In the genomic region with DNA sequence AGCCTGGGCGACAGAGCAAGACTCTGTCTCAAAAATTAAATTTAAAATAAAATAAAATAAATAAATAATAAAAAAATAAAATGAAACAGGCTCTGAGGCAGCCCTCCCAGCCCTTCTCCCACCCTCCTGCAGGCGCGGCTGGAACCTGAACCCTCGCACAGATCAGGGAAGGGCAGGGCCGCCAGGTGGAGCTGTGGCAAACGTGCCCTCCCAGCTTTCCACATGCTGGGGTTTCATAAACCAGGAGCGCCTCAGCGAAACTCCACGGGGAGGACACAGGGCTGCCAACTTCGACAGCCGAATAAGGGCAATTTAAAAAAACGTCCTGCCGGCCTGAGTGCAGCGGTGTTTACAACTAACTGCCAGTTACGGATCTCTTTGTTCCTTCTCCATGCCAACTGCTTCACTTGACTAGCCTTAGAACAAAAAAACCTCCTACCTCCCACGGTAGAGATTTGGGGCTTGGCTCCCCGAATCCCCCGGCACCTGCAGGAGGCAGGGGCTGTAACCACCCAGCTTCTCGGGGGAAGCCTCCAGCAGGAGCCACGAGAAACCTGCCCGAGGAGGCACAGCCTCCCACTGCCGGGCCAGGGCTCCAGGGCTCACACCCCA, we compare ENCODE assay signal across 8 cellular contexts. TPM values are rescaled to one million over a fixed set of nuclear protein-coding genes. Genes with fewer than 3 reads are reported as not detected.
DNase-seq lines count a peak whose midpoint lies in the region; ATAC-seq and TF ChIP-seq lines count a peak whose summit lies in the region.

No MANE protein-coding gene starts in this region.

- no peak overlapping the region for H3K9ac ChIP-seq in DND-41 (ENCODE audit: low read depth, low read length)
- peak overlapping the region; percentile 46 for H3K9ac ChIP-seq in mesenchymal stem cell (ENCODE audit: low read length)

- H3K14ac ChIP-seq in mesenchymal stem cell (ENCODE audit: low read length in 2 of 2): no peak overlapping the region

- ATAC-seq in DND-41 (ENCODE audit: insufficient read depth, low read depth): 0 out of 3 replicates have a peak, but pooled peaks have one; percentile 55
- ATAC-seq in GM21360 (IDR thresholded peaks at IDR 0.05; ENCODE audit: unreplicated experiment): no peak
- ATAC-seq in HG02571 (IDR thresholded peaks at IDR 0.05; ENCODE audit: unreplicated experiment): no peak

- no peaks in the 10 kb centered on the region for H3K9me3 Mint-ChIP-seq in endothelial cell (ENCODE audit: unreplicated experiment)

- H3K4me3 ChIP-seq in DND-41 (ENCODE audit: low read depth in 1 of 2, low read length in 2 of 2) (no peak overlapping the region), mesenchymal stem cell (ENCODE audit: insufficient read depth in 1 of 2, low read depth in 1 of 2, low read length in 2 of 2) (peak overlapping the region in 1 of 2 experiments; percentile 11)

- H3K23ac ChIP-seq in mesenchymal stem cell (ENCODE audit: low read length in 2 of 2): no peak overlapping the region

- H3K36me3 Mint-ChIP-seq in endothelial cell (ENCODE audit: low read depth, unreplicated experiment): peaks cover 21% of the 10 kb centered on the region

- H2BK15ac ChIP-seq in mesenchymal stem cell (ENCODE audit: low read depth, poor library complexity, severe bottlenecking): peak overlapping the region; percentile 12

- H4K8ac ChIP-seq in mesenchymal stem cell (ENCODE audit: low read length): no peak overlapping the region

- 65% methylated on average over 20 of the region's 22 CpGs for WGBS in mesenchymal stem cell

- no peak overlapping the region for H2BK12ac ChIP-seq in mesenchymal stem cell (ENCODE audit: low read length in 2 of 2)

- peaks cover 31% of the 10 kb centered on the region for H3K4me1 Mint-ChIP-seq in endothelial cell (ENCODE audit: unreplicated experiment)

- peaks cover 6% of the 10 kb centered on the region for H3K79me1 ChIP-seq in mesenchymal stem cell (replicated peaks; ENCODE audit: low read length, poor library complexity, severe bottlenecking)

- H3K4me2 ChIP-seq in DND-41 (ENCODE audit: insufficient read depth, low read length) (no peak overlapping the region), mesenchymal stem cell (ENCODE audit: low read length, poor library complexity, severe bottlenecking) (peak overlapping the region; percentile 58)

- H3K27ac ChIP-seq in DND-41 (ENCODE audit: low read length): no peak overlapping the region; the same call in 1 of the 2 replicates
- peak overlapping the region; percentile 45 for H3K27ac ChIP-seq in mesenchymal stem cell (ENCODE audit: low read length, poor library complexity, severe bottlenecking)

- no peak overlapping the region for H3K18ac ChIP-seq in mesenchymal stem cell (ENCODE audit: low read depth in 1 of 2, low read length in 2 of 2)

- no peak overlapping the region for H3K4me3 Mint-ChIP-seq in endothelial cell (ENCODE audit: unreplicated experiment)

- H3K36me3 ChIP-seq in DND-41 (ENCODE audit: insufficient read depth, low read length) (peaks cover 41% of the 10 kb centered on the region), mesenchymal stem cell (ENCODE audit: control insufficient read depth in 1 of 2, insufficient read depth in 2 of 2, low read depth in 1 of 2, low read length in 2 of 2) (peaks cover 13 to 71% of the 10 kb centered on the region in 2 experiments)

- H3K27me3 ChIP-seq in DND-41 (ENCODE audit: insufficient read depth, low read length, poor library complexity) (no peaks in the 10 kb centered on the region), mesenchymal stem cell (ENCODE audit: control insufficient read depth in 1 of 2, insufficient read depth in 1 of 2, low read length in 2 of 2) (no peaks in the 10 kb centered on the region)

- H4K91ac ChIP-seq in mesenchymal stem cell (ENCODE audit: low read length): no peak overlapping the region

- TF ChIP-seq CTCF in DND-41 (IDR thresholded peaks at IDR 0.05; ENCODE audit: borderline replicate concordance, extremely low read depth, low read length, poor library complexity, severe bottlenecking): peak; percentile 44
- TF ChIP-seq CTCF in endothelial cell (IDR thresholded peaks at IDR 0.05; ENCODE audit: unreplicated experiment): peak; percentile 58

- H3K9me3 ChIP-seq in DND-41 (ENCODE audit: insufficient read depth, low read length, severe bottlenecking) (no peaks in the 10 kb centered on the region), mesenchymal stem cell (ENCODE audit: control insufficient read depth, low read length) (no peaks in the 10 kb centered on the region)

- DNase-seq in DND-41: no peak
- DNase-seq in NCI-H2029 treated with DMSO at 0.1 percent for 48 hours (lab: John Stamatoyannopoulos, UW): peak; percentile 24
- peak; percentile 71 for DNase-seq in activated CD8-positive, alpha-beta memory T cell treated with anti-CD3 and anti-CD28 coated beads for 24 hours
- peak; percentile 79 for DNase-seq in endothelial cell (ENCODE audit: low spot score)
- peak; percentile 40 for DNase-seq in mesenchymal stem cell
- peak; percentile 14 to 34 for DNase-seq in stimulated activated CD8-positive, alpha-beta memory T cell treated with anti-CD3 and anti-CD28 coated beads, Interleukin-7, amount 100 ng/mL, for 1 hour (ENCODE audit: low read depth in 2 of 2)

- peak overlapping the region; percentile 73 for H2AK5ac ChIP-seq in mesenchymal stem cell (ENCODE audit: low read length, severe bottlenecking)

- no peak overlapping the region for H3K4ac ChIP-seq in mesenchymal stem cell (ENCODE audit: low read depth in 1 of 2, low read length in 2 of 2)

- H2BK5ac ChIP-seq in mesenchymal stem cell (ENCODE audit: low read depth, low read length, poor library complexity, severe bottlenecking): no peak overlapping the region

- peaks cover 22% of the 10 kb centered on the region for H3K27me3 Mint-ChIP-seq in endothelial cell (ENCODE audit: unreplicated experiment)

- no peaks in the 10 kb centered on the region for H3K4me1 ChIP-seq in DND-41 (ENCODE audit: insufficient read depth, low read length)
- peaks cover 56% of the 10 kb centered on the region for H3K4me1 ChIP-seq in mesenchymal stem cell (ENCODE audit: control insufficient read depth, insufficient read depth, low read depth, low read length)

- H2AFZ ChIP-seq in DND-41 (ENCODE audit: low read depth, low read length): no peak overlapping the region
- no peak overlapping the region for H2AFZ ChIP-seq in mesenchymal stem cell (ENCODE audit: low read depth, low read length)

- H4K20me1 ChIP-seq in DND-41 (ENCODE audit: insufficient read depth, low read length): peaks cover 75% of the 10 kb centered on the region

- peaks cover 68% of the 10 kb centered on the region for H3K79me2 ChIP-seq in DND-41 (ENCODE audit: insufficient read depth, low read length)

- H3K27ac Mint-ChIP-seq in endothelial cell (ENCODE audit: unreplicated experiment): no peak overlapping the region

- H2BK120ac ChIP-seq in mesenchymal stem cell (ENCODE audit: low read depth, low read length): no peak overlapping the region

RNA-seq across cellular contexts. Expression of a gene that starts 15.9 kb away (rescaled TPM):
- total RNA-seq in endothelial cell (ENCODE audit: unreplicated experiment): 31.2 TPM
- polyA plus RNA-seq in mesenchymal stem cell (2013, experiment 1 of 2): 20.5 TPM
- 20.3 TPM for polyA plus RNA-seq in mesenchymal stem cell (2013, experiment 2 of 2)

RNA-seq across cellular contexts. Expression of a gene that starts 35.9 kb away (rescaled TPM):
- 40.8 TPM for total RNA-seq in endothelial cell (ENCODE audit: unreplicated experiment)
- polyA plus RNA-seq in mesenchymal stem cell (2013, experiment 1 of 2): 18.1 TPM
- 17.4 TPM for polyA plus RNA-seq in mesenchymal stem cell (2013, experiment 2 of 2)
